In the genomic region with DNA sequence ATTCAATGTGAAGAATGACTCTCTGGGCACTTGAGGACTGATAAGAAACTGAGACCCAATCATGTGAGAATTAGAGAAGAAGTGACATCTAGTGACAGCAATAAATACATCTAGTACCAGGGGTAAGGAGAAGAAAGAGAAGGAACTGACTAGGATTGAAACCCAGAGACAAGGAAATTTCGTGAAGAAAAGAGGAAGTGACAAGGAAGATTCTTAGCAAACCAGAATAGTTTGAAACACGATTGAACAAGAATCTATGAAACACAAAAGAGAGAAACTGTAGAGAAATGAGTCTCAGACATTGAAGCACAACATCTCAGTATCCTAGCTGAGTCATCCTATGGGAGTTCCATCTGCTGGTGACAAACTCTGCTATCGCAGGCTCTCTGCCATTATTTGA, we compare ENCODE assay signal across 17 cellular contexts.
A peak's percentile ranks its signal among the peaks of the same experiment; 100 is the strongest.
DNase-seq lines count a peak whose midpoint lies in the region; ATAC-seq and TF ChIP-seq lines count a peak whose summit lies in the region.
"Had no signal": no experiment of that assay in that cellular context is flagged by ENCODE, and none has a peak within 500 bp of the region (broad histone marks: within the 10 kb centered on the region; RNA-seq: fewer than 3 reads in every experiment).

No MANE protein-coding gene starts in this region.

- no peaks in the 10 kb centered on the region for H3K4me1 ChIP-seq in MM.1S (ENCODE audit: low read length)
- no peaks in the 10 kb centered on the region for H3K4me1 ChIP-seq in lower lobe of right lung
- no peaks in the 10 kb centered on the region for H3K4me1 ChIP-seq in stomach
- H3K4me1 ChIP-seq: Peyer's patch, thyroid gland had no signal

- no peak overlapping the region for H3K9ac ChIP-seq in MM.1S (ENCODE audit: low read length)

- H3K36me3 ChIP-seq in MM.1S (replicated peaks; ENCODE audit: insufficient read depth, low read length) (no peaks in the 10 kb centered on the region), lower lobe of right lung (no peaks in the 10 kb centered on the region), stomach (no peaks in the 10 kb centered on the region)
- H3K36me3 ChIP-seq: Peyer's patch, thyroid gland had no signal

- no peak overlapping the region for H2AFZ ChIP-seq in MM.1S (ENCODE audit: low read length)

- intact Hi-C loops in lower lobe of right lung (cut with DNase I), result no loop called here
- intact Hi-C loops in stomach (cut with DNase I; ENCODE audit: low total_unique reads), result no loop called here

- WGBS in stomach, 5 donors, result 71 to 88% (median 83%) methylated on average over 3 of the region's 3 CpGs

- peak; percentile 42 for ATAC-seq in GM18519 (IDR thresholded peaks at IDR 0.05; ENCODE audit: low FRiP score, unreplicated experiment)
- ATAC-seq in GM21786 (IDR thresholded peaks at IDR 0.05; ENCODE audit: unreplicated experiment), result peak; percentile 56
- ATAC-seq in lower lobe of right lung, result peak; percentile 21 to 32
- ATAC-seq: activated naive CD4-positive, alpha-beta T cell treated with anti-CD3 and anti-CD28 coated beads, Interleukin-2, amount 50 U/mL, for 72 hours; left lobe of liver; natural killer cell had no signal

- no peak for TF ChIP-seq POLR2A in stomach (IDR thresholded peaks at IDR 0.05)

- H3K4me3 ChIP-seq in MM.1S (ENCODE audit: low read length) (no peak overlapping the region), lower lobe of right lung (no peak overlapping the region), stomach (no peak overlapping the region)
- H3K4me3 ChIP-seq: Peyer's patch, thyroid gland had no signal

- no peaks in the 10 kb centered on the region for H4K20me1 ChIP-seq in MM.1S (ENCODE audit: insufficient read depth, low read length)

- DNase-seq in MM.1S, result no peak
- DNase-seq in lower lobe of right lung, result no peak
- DNase-seq in stomach, result no peak
- no peak for DNase-seq in iPS-NIHi7 (ENCODE audit: extremely low spot score)
- DNase-seq in GM19238 (ENCODE audit: insufficient read length, low spot score), result no peak
- DNase-seq in HCEC 1CT, result no peak
- DNase-seq: activated CD4-positive, alpha-beta T cell treated with anti-CD3 and anti-CD28 coated beads for 1 hour; activated T-cell treated with anti-CD3 and anti-CD28 coated beads for 4 hours; H7; natural killer cell; NCI-H1092; Peyer's patch; thyroid gland had no signal

- no peak overlapping the region for H3K4me2 ChIP-seq in MM.1S (ENCODE audit: low read depth, low read length)

- no peaks in the 10 kb centered on the region for H3K79me2 ChIP-seq in MM.1S (ENCODE audit: low read length)

- H3K27me3 ChIP-seq in MM.1S (replicated peaks; ENCODE audit: insufficient read depth, low read length) (no peaks in the 10 kb centered on the region), lower lobe of right lung (ENCODE audit: low read depth) (no peaks in the 10 kb centered on the region), stomach (no peaks in the 10 kb centered on the region)
- H3K27me3 ChIP-seq: Peyer's patch, thyroid gland had no signal

- H3K9me3 ChIP-seq in MM.1S (replicated peaks; ENCODE audit: insufficient read depth, low read length) (no peaks in the 10 kb centered on the region), lower lobe of right lung (no peaks in the 10 kb centered on the region), stomach (no peaks in the 10 kb centered on the region)
- H3K9me3 ChIP-seq: Peyer's patch, thyroid gland had no signal

- no peak for TF ChIP-seq EP300 in stomach (IDR thresholded peaks at IDR 0.05)

- H3K27ac ChIP-seq in MM.1S (ENCODE audit: low read length) (no peak overlapping the region), lower lobe of right lung (no peak overlapping the region), stomach (no peak overlapping the region)
- H3K27ac ChIP-seq: Peyer's patch, thyroid gland had no signal

- no peaks in the 10 kb centered on the region for H3F3A ChIP-seq in MM.1S (ENCODE audit: insufficient read depth, low read length)

- H3K9me2 ChIP-seq in MM.1S (replicated peaks; ENCODE audit: insufficient read depth, low read length), result no peaks in the 10 kb centered on the region

- TF ChIP-seq CTCF in MM.1S (IDR thresholded peaks at IDR 0.05; ENCODE audit: low read length), result 0 out of 2 replicates have a peak, but pooled peaks have one; percentile 7
- TF ChIP-seq CTCF in lower lobe of right lung (IDR thresholded peaks at IDR 0.05), result no peak
- no peak for TF ChIP-seq CTCF in stomach (IDR thresholded peaks at IDR 0.05)
